ENCODE assay signal across 1 cellular context in genomic region chr13:30976041-30976440, GRCh38.
TF ChIP-seq lines count a peak whose summit lies in the region.

No MANE protein-coding gene starts in this region.

TF ChIP-seq in GM23338, 12 proteins besides CTCF, POLR2A, EP300 and RAD21 (continued from another document):
- no peak for TF ChIP-seq ZNF462 (CRISPR knock-in tag; IDR thresholded peaks at IDR 0.05)
- TF ChIP-seq JUNB (IDR thresholded peaks at IDR 0.05; ENCODE audit: unreplicated experiment): no peak
- TF ChIP-seq EZH2phosphoT487 (IDR thresholded peaks at IDR 0.05; ENCODE audit: unreplicated experiment): no peak
- TF ChIP-seq ZNF114 (CRISPR knock-in tag; IDR thresholded peaks at IDR 0.05): no peak
- TF ChIP-seq STAT1 (IDR thresholded peaks at IDR 0.05; ENCODE audit: unreplicated experiment): no peak
- no peak for TF ChIP-seq EZH2 (IDR thresholded peaks at IDR 0.05; ENCODE audit: low read depth, unreplicated experiment)
- no peak for TF ChIP-seq ETS1 (IDR thresholded peaks at IDR 0.05)
- TF ChIP-seq NANOG (IDR thresholded peaks at IDR 0.05; ENCODE audit: borderline replicate concordance): no peak
